8 cellular contexts compared by ENCODE assay signal in the genomic region with DNA sequence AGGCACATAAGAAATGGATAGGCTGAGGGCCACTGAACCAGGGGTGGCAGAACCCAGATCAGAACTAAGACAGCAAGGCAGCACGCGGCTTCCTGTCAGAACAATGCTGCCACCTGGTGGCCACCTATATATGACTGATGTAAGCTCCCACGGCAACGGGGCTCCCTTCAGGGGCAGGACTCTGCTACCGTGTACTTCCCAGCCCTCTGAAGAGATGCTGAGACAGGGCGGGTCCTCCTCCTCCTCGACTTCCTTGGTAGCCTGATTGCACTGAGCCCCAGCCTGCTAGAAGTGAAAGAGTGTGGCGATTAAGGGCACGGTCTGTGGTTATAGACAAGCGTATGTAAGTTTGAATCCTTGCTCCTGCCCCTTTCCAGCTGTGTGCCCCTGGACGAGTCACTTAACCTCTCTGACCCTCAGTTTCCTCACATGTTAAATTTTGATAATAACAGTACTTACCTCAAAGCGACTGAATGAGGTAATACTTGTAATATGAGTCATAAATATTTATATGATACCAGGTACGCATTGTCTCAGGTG. TPM values are rescaled to one million over a fixed set of nuclear protein-coding genes. Genes with fewer than 3 reads are reported as not detected.
DNase-seq lines count a peak whose midpoint lies in the region; ATAC-seq lines count a peak whose summit lies in the region.

No MANE protein-coding gene starts in this region.

- peak; percentile 74 for ATAC-seq in GM19468 (IDR thresholded peaks at IDR 0.05; ENCODE audit: extremely low read depth, unreplicated experiment)

- DNase-seq in COLO668 (lab: John Stamatoyannopoulos, UW; ENCODE audit: unreplicated experiment), result peak; percentile 79
- peak; percentile 75 for DNase-seq in HK-2 (ENCODE audit: unreplicated experiment)
- peak; percentile 79 for DNase-seq in NCI-H82 treated with DMSO at 0.1 percent for 48 hours (lab: John Stamatoyannopoulos, UW; ENCODE audit: unreplicated experiment)
- peak; percentile 93 to 95 for DNase-seq in activated CD4-positive, alpha-beta T cell treated with anti-CD3 and anti-CD28 coated beads, Interleukin-2, amount 50 U/mL, for 48 hours
- DNase-seq in effector CD4-positive, alpha-beta T cell, result peak; percentile 92
- peak; percentile 92 for DNase-seq in mesenteric fat pad (ENCODE audit: low spot score)
- peak; percentile 77 to 79 for DNase-seq in stimulated activated CD8-positive, alpha-beta memory T cell treated with anti-CD3 and anti-CD28 coated beads, Interleukin-15, amount 100 ng/mL, for 48 hours (ENCODE audit: low read depth in 2 of 2)

RNA-seq across cellular contexts. Expression of a gene that starts 13.3 kb away (rescaled TPM):
- total RNA-seq in mesenteric fat pad, result 1,447 TPM

RNA-seq across cellular contexts. Expression of a gene that starts 23.5 kb away (rescaled TPM):
- total RNA-seq in mesenteric fat pad, result 486 TPM

Comparison
In these comparisons a context has a peak if more than half of its experiments do, and no peak if none do; other contexts are left out.
1. Peak in every context shown above with its lines: DNase-seq and ATAC-seq.